ENCODE assay signal across 8 cellular contexts in genomic region chr11:122843281-122844150, GRCh38. TPM values are rescaled to one million over a fixed set of nuclear protein-coding genes. Genes with fewer than 3 reads are reported as not detected.
DNase-seq lines count a peak whose midpoint lies in the region; ATAC-seq, FAIRE-seq and TF ChIP-seq lines count a peak whose summit lies in the region.

No MANE protein-coding gene starts in this region.

- in situ Hi-C loops in HepG2 (cut with HindIII; ENCODE audit: extremely low pct_ligation_motif_present, low pct_unique_long_range_greater_than_20kb), result no loop called here

- H3K27ac ChIP-seq in HEK293 (ENCODE audit: extremely low read depth, low read depth, low read length), result no peak overlapping the region
- H3K27ac ChIP-seq in OCI-LY1 (ENCODE audit: low read depth, low read length, poor library complexity, severe bottlenecking), result peak overlapping the region; percentile 94
- H3K27ac ChIP-seq in HepG2 (ENCODE audit: extremely low read length, insufficient read depth, low read length), result no peak overlapping the region

- H3K4me3 ChIP-seq in HEK293 (ENCODE audit: low read depth, low read length), result no peak overlapping the region
- H3K4me3 ChIP-seq in OCI-LY1 (ENCODE audit: low read depth, low read length, poor library complexity, severe bottlenecking), result peak overlapping the region; percentile 51
- no peak overlapping the region for H3K4me3 ChIP-seq in HepG2 (replicated peaks in 1 of 3; ENCODE audit: insufficient read depth in 1 of 3, low read depth in 2 of 3, low read length in 3 of 3)
- no peak overlapping the region for H3K4me3 ChIP-seq in foreskin fibroblast (ENCODE audit: low read depth in 1 of 2, low read length in 2 of 2)

- peaks cover 3% of the 10 kb centered on the region for H3K9me3 Mint-ChIP-seq in chondrocyte (ENCODE audit: low read depth)

- H3K36me3 Mint-ChIP-seq in chondrocyte (ENCODE audit: low read depth), result no peaks in the 10 kb centered on the region

- H3K4me2 ChIP-seq in OCI-LY1 (ENCODE audit: low read length) (peak overlapping the region; percentile 60), HepG2 (ENCODE audit: low read depth, low read length) (0 out of 2 replicates have a peak overlapping the region, but pooled peaks have one; percentile 20)

- H4K20me1 ChIP-seq in OCI-LY1 (ENCODE audit: insufficient read depth, low read length) (no peaks in the 10 kb centered on the region), HepG2 (ENCODE audit: insufficient read depth, low read length) (no peaks in the 10 kb centered on the region)

- H3F3A ChIP-seq in OCI-LY1 (ENCODE audit: insufficient read depth, low read length), result no peaks in the 10 kb centered on the region

- ATAC-seq in GM18505 (IDR thresholded peaks at IDR 0.05; ENCODE audit: unreplicated experiment) (peak; percentile 80), HepG2 (peak; percentile 85), GM18520 (IDR thresholded peaks at IDR 0.05; ENCODE audit: unreplicated experiment) (no peak), HG03045 (IDR thresholded peaks at IDR 0.05; ENCODE audit: unreplicated experiment) (no peak)

- H3K9ac ChIP-seq in OCI-LY1 (ENCODE audit: low read length), result peak overlapping the region; percentile 56; the same call in 1 of the 2 replicates
- H3K9ac ChIP-seq in HepG2 (ENCODE audit: insufficient read depth, low read depth, low read length), result no peak overlapping the region

- no TSS peak for BruUV-seq in HepG2 (replicated peaks; lab: Mats Ljungman, UMichigan)

- no peaks in the 10 kb centered on the region for H3K27me3 Mint-ChIP-seq in chondrocyte (ENCODE audit: low read depth)

- POLR2A ChIA-PET in HEK293 (lab: Yijun Ruan, JAX), result no interaction called here
- POLR2A ChIA-PET in HepG2 (lab: Yijun Ruan, JAX), result no interaction called here

- no peak overlapping the region for H3K27ac Mint-ChIP-seq in chondrocyte (ENCODE audit: unreplicated experiment)

- WGBS in HepG2 (ENCODE audit: low lambda C conversion rate), result 6% methylated on average over 10 of the region's 10 CpGs

- no peak overlapping the region for H3K4me3 Mint-ChIP-seq in chondrocyte (ENCODE audit: unreplicated experiment)

- intact Hi-C loops in HepG2 (cut with micrococcal nuclease; ENCODE audit: unreplicated experiment), result no loop called here

- no peaks in the 10 kb centered on the region for H3K4me1 Mint-ChIP-seq in chondrocyte (ENCODE audit: low read depth)

- TF ChIP-seq CTCF in HEK293 (tag by site-specific recombination; IDR thresholded peaks at IDR 0.05) (no peak), OCI-LY1 (IDR thresholded peaks at IDR 0.05; ENCODE audit: low read length) (no peak), HepG2 (CRISPR knock-in tag; IDR thresholded peaks at IDR 0.05) (no peak), chondrocyte (IDR thresholded peaks at IDR 0.05) (no peak), foreskin fibroblast (IDR thresholded peaks at IDR 0.05; ENCODE audit: low read depth, low read length) (no peak)

- no peak for FAIRE-seq in HepG2 (lab: Jason Lieb, UNC)

- CTCF ChIA-PET in HEK293 (lab: Yijun Ruan, JAX) (interaction anchor here (0.6 to 3.3 kb wide), 4 partner anchors 11 to 238 kb away, joined by 3 to 15 read pairs (median 4); no protein-coding TSS in a partner anchor), HepG2 (lab: Yijun Ruan, JAX; ENCODE audit: low intra/inter-chr PET ratio, low total read pairs) (no interaction called here)

- TF ChIP-seq POLR2A in GM18505 (IDR thresholded peaks at IDR 0.05; ENCODE audit: borderline replicate concordance, extremely low read depth, insufficient read depth, insufficient read length), result no peak
- no peak for TF ChIP-seq POLR2A in HepG2 (IDR thresholded peaks at IDR 0.05; ENCODE audit: insufficient read depth in 1 of 2, low read depth in 2 of 2, low read length in 2 of 2)

- H3K9me2 ChIP-seq in OCI-LY1 (ENCODE audit: low read depth, low read length), result no peaks in the 10 kb centered on the region

- DNase-seq in HepG2 (ENCODE audit: low spot score), result peak; percentile 81
- no peak for DNase-seq in chondrocyte (ENCODE audit: low spot score)
- no peak for DNase-seq in foreskin fibroblast

- H2AFZ ChIP-seq in OCI-LY1 (ENCODE audit: low read length), result no peak overlapping the region
- H2AFZ ChIP-seq in HepG2 (ENCODE audit: low read length), result no peak overlapping the region

- no peaks in the 10 kb centered on the region for H3K9me3 ChIP-seq in HEK293 (ENCODE audit: control insufficient read depth, insufficient read depth, low read depth, low read length)
- no peaks in the 10 kb centered on the region for H3K9me3 ChIP-seq in OCI-LY1 (ENCODE audit: low read length)
- no peaks in the 10 kb centered on the region for H3K9me3 ChIP-seq in HepG2 (ENCODE audit: low read length)

- H3K36me3 ChIP-seq in HEK293 (ENCODE audit: control insufficient read depth in 2 of 2, insufficient read depth in 1 of 2, low read length in 2 of 2), result no peaks in the 10 kb centered on the region
- H3K36me3 ChIP-seq in OCI-LY1 (ENCODE audit: insufficient read depth, low read length), result no peaks in the 10 kb centered on the region
- H3K36me3 ChIP-seq in HepG2 (replicated peaks in 1 of 2; ENCODE audit: control insufficient read depth in 1 of 2, insufficient read depth in 2 of 2, low read length in 2 of 2), result no peaks in the 10 kb centered on the region

- TF ChIP-seq EP300 in HepG2 (IDR thresholded peaks at IDR 0.05; ENCODE audit: low read depth in 2 of 2, low read length in 2 of 2) (no peak), HepG2 (CRISPR knock-in tag; IDR thresholded peaks at IDR 0.05; ENCODE audit: borderline replicate concordance) (no peak)

- no peak for TF ChIP-seq RAD21 in HepG2 (CRISPR knock-in tag; IDR thresholded peaks at IDR 0.05)

- H3K79me2 ChIP-seq in OCI-LY1 (ENCODE audit: insufficient read depth, low read length) (no peaks in the 10 kb centered on the region), HepG2 (ENCODE audit: insufficient read depth, low read length) (no peaks in the 10 kb centered on the region)

- H3K4me1 ChIP-seq in HEK293 (ENCODE audit: control insufficient read depth, insufficient read depth, low read length) (no peaks in the 10 kb centered on the region), OCI-LY1 (ENCODE audit: insufficient read depth, low read length, severe bottlenecking) (peaks cover 73% of the 10 kb centered on the region), HepG2 (ENCODE audit: insufficient read depth, low read length) (peaks cover 14% of the 10 kb centered on the region)

- H3K27me3 ChIP-seq in OCI-LY1 (ENCODE audit: insufficient read depth, low read length), result no peaks in the 10 kb centered on the region
- peaks cover 0 to 12% of the 10 kb centered on the region in 2 experiments; a peak in 1 of 5 replicates for H3K27me3 ChIP-seq in HepG2 (ENCODE audit: control insufficient read depth in 1 of 2, insufficient read depth in 2 of 2, low read length in 2 of 2)

TF ChIP-seq in HEK293, 187 proteins besides CTCF, POLR2A, EP300 and RAD21 (continues in another document):
- no peak for TF ChIP-seq OVOL3 (tag by site-specific recombination; IDR thresholded peaks at IDR 0.05)

TF ChIP-seq in HepG2, 621 proteins besides CTCF, POLR2A, EP300 and RAD21 (continues in another document):
- TF ChIP-seq FOSL2 (CRISPR knock-in tag; IDR thresholded peaks at IDR 0.05), result peak; percentile 76

RNA-seq across cellular contexts. Expression of gene CRTAM, which starts 5.2 kb away (rescaled TPM):
- total RNA-seq in HepG2 (2016; rRNA removed; fragmentation: Illumina TruSeq; extraction: Trizol), result not detected in 2 replicates
- total RNA-seq in HepG2 (2016; cell fraction: cytosol; rRNA removed; fragmentation: Illumina TruSeq; extraction: Trizol; ENCODE audit: low read depth), result not detected in 2 replicates
- total RNA-seq in HepG2 (2016; cell fraction: insoluble cytoplasmic fraction; rRNA removed; fragmentation: Illumina TruSeq; extraction: Trizol), result not detected in 2 replicates
- total RNA-seq in HepG2 (2016; cell fraction: membrane; rRNA removed; fragmentation: Illumina TruSeq; extraction: Trizol), result not detected in 2 replicates
- total RNA-seq in HepG2 (2016; cell fraction: nucleus; rRNA removed; fragmentation: Illumina TruSeq; extraction: Trizol), result not detected in 2 replicates
- not detected in 2 replicates for polyA plus RNA-seq in HepG2 (2011; rRNA removed)
- polyA plus RNA-seq in HepG2 (2011; cell fraction: cytosol; rRNA removed), result not detected in 2 replicates
- polyA plus RNA-seq in HepG2 (2011; cell fraction: nucleus; rRNA removed), result not detected in 2 replicates
- not detected in 2 replicates for polyA plus RNA-seq in HepG2 (2012)
- polyA plus RNA-seq in HepG2 (2016; cell fraction: cytosol; fragmentation: Illumina TruSeq; extraction: Trizol; ENCODE audit: low read depth), result not detected in 2 replicates
- polyA plus RNA-seq in HepG2 (2016; cell fraction: insoluble cytoplasmic fraction; fragmentation: Illumina TruSeq; extraction: Trizol; ENCODE audit: low read depth), result not detected in 2 replicates
- polyA plus RNA-seq in HepG2 (2016; cell fraction: membrane; fragmentation: Illumina TruSeq; extraction: Trizol; ENCODE audit: low read depth), result not detected in 2 replicates
- not detected in 2 replicates for polyA plus RNA-seq in HepG2 (2016; cell fraction: nucleus; fragmentation: Illumina TruSeq; extraction: Trizol; ENCODE audit: insufficient read depth, low read depth)
- not detected in 2 replicates for polyA minus RNA-seq in HepG2 (2011; rRNA and poly(A)+ RNA removed; ENCODE audit: low replicate concordance)
- polyA minus RNA-seq in HepG2 (2011; cell fraction: cytosol; rRNA and poly(A)+ RNA removed), result not detected in 2 replicates
- polyA minus RNA-seq in HepG2 (2011; cell fraction: nucleus; rRNA and poly(A)+ RNA removed), result not detected in 2 replicates
- not detected in 3 replicates for total RNA-seq in chondrocyte

RNA-seq across cellular contexts. Expression of gene JHY, which starts 39.0 kb away (rescaled TPM):
- total RNA-seq in HepG2 (2016; rRNA removed; fragmentation: Illumina TruSeq; extraction: Trizol), result not detected in 2 replicates
- not detected in 2 replicates for total RNA-seq in HepG2 (2016; cell fraction: cytosol; rRNA removed; fragmentation: Illumina TruSeq; extraction: Trizol; ENCODE audit: low read depth)
- total RNA-seq in HepG2 (2016; cell fraction: insoluble cytoplasmic fraction; rRNA removed; fragmentation: Illumina TruSeq; extraction: Trizol), result not detected in 2 replicates
- total RNA-seq in HepG2 (2016; cell fraction: membrane; rRNA removed; fragmentation: Illumina TruSeq; extraction: Trizol), result not detected in 2 replicates
- not detected in 2 replicates for total RNA-seq in HepG2 (2016; cell fraction: nucleus; rRNA removed; fragmentation: Illumina TruSeq; extraction: Trizol)
- not detected in 2 replicates for polyA plus RNA-seq in HepG2 (2011; rRNA removed)
- not detected in 2 replicates for polyA plus RNA-seq in HepG2 (2011; cell fraction: cytosol; rRNA removed)
- polyA plus RNA-seq in HepG2 (2011; cell fraction: nucleus; rRNA removed), result not detected in 2 replicates
- polyA plus RNA-seq in HepG2 (2012), result not detected in 2 replicates
- not detected in 2 replicates for polyA plus RNA-seq in HepG2 (2016; cell fraction: cytosol; fragmentation: Illumina TruSeq; extraction: Trizol; ENCODE audit: low read depth)
- not detected in 2 replicates for polyA plus RNA-seq in HepG2 (2016; cell fraction: insoluble cytoplasmic fraction; fragmentation: Illumina TruSeq; extraction: Trizol; ENCODE audit: low read depth)
- not detected in 2 replicates for polyA plus RNA-seq in HepG2 (2016; cell fraction: membrane; fragmentation: Illumina TruSeq; extraction: Trizol; ENCODE audit: low read depth)
- not detected in 2 replicates for polyA plus RNA-seq in HepG2 (2016; cell fraction: nucleus; fragmentation: Illumina TruSeq; extraction: Trizol; ENCODE audit: insufficient read depth, low read depth)
- polyA minus RNA-seq in HepG2 (2011; rRNA and poly(A)+ RNA removed; ENCODE audit: low replicate concordance), result 0.33 TPM in 1 of 2 replicates, not detected in the other
- polyA minus RNA-seq in HepG2 (2011; cell fraction: cytosol; rRNA and poly(A)+ RNA removed), result not detected in 2 replicates
- not detected in 2 replicates for polyA minus RNA-seq in HepG2 (2011; cell fraction: nucleus; rRNA and poly(A)+ RNA removed)
- 7.4 to 7.8 TPM (median 7.7 TPM) in 3 replicates for total RNA-seq in chondrocyte

Comparison
In these comparisons a context has a peak if more than half of its experiments do, and no peak if none do; other contexts are left out.
1. ATAC-seq: peak in GM18505 (single experiment) and HepG2 (single experiment); none in GM18520 (single experiment) and HG03045 (single experiment).